ENCODE assay signal across 18 cellular contexts in genomic region chr9:71624728-71625127, GRCh38.
"Had no signal": no experiment of that assay in that cellular context is flagged by ENCODE, and none has a peak within 500 bp of the region (broad histone marks: within the 10 kb centered on the region; RNA-seq: fewer than 3 reads in every experiment).

No MANE protein-coding gene starts in this region.

- H3K27me3 Mint-ChIP-seq: stimulated activated naive CD8-positive, alpha-beta T cell treated with anti-CD3 and anti-CD28 coated beads, Interleukin-15, amount 100 ng/mL, for 72 hours had no signal

- H3K36me3 ChIP-seq: cardiac muscle cell, colonic mucosa, lower lobe of right lung, neural progenitor cell, pancreas had no signal

- H3K4me2 ChIP-seq: neural progenitor cell had no signal

- H3K9me3 Mint-ChIP-seq: activated CD4-positive, alpha-beta T cell treated with anti-CD3 and anti-CD28 coated beads, Interleukin-2, amount 10 ng/mL, durations not matched to agents 7 days and 5 days; activated naive CD8-positive, alpha-beta T cell treated with anti-CD3 and anti-CD28 coated beads, Interleukin-2, amount 10 ng/mL, durations not matched to agents 7 days and 5 days; immature natural killer cell; mesothelial cell of epicardium; stimulated activated naive CD8-positive, alpha-beta T cell treated with anti-CD3 and anti-CD28 coated beads, Interleukin-15, amount 100 ng/mL, for 72 hours; WTC11 had no signal

- H3K9me3 ChIP-seq: colonic mucosa, lower lobe of right lung, pancreas, testis had no signal

- DNase-seq: activated CD4-positive, alpha-beta T cell treated with anti-CD3 and anti-CD28 coated beads, Interleukin-2, amount 10 ng/mL, durations not matched to agents 7 days and 5 days; activated gamma-delta T cell; activated naive CD8-positive, alpha-beta T cell treated with anti-CD3 and anti-CD28 coated beads, Interleukin-2, amount 10 ng/mL, durations not matched to agents 7 days and 5 days; activated T-cell treated with anti-CD3 and anti-CD28 coated beads, Interleukin-2, amount 50 U/mL, for 48 hours; aorta; colonic mucosa; glutamatergic neuron; immature natural killer cell; lower lobe of right lung; pancreas; stimulated activated CD4-positive, alpha-beta T cell treated with anti-CD3 and anti-CD28 coated beads, Interleukin-4, amount 100 ng/mL, for 4 hours; stimulated activated naive CD8-positive, alpha-beta T cell treated with anti-CD3 and anti-CD28 coated beads, Interleukin-15, amount 100 ng/mL, for 72 hours; testis had no signal

- H3K9ac ChIP-seq: neural progenitor cell had no signal

- H3K27ac Mint-ChIP-seq: activated CD4-positive, alpha-beta T cell treated with anti-CD3 and anti-CD28 coated beads, Interleukin-2, amount 10 ng/mL, durations not matched to agents 7 days and 5 days; activated naive CD8-positive, alpha-beta T cell treated with anti-CD3 and anti-CD28 coated beads, Interleukin-2, amount 10 ng/mL, durations not matched to agents 7 days and 5 days; immature natural killer cell; mesothelial cell of epicardium; neural progenitor cell; stimulated activated naive CD8-positive, alpha-beta T cell treated with anti-CD3 and anti-CD28 coated beads, Interleukin-15, amount 100 ng/mL, for 72 hours; WTC11 had no signal

- H3K27me3 ChIP-seq: cardiac muscle cell, colonic mucosa, neural progenitor cell, pancreas, testis had no signal

- H3K27ac ChIP-seq: cardiac muscle cell, colonic mucosa, lower lobe of right lung, neural progenitor cell, pancreas, skin epidermis, testis had no signal

- H3K4me3 Mint-ChIP-seq: activated CD4-positive, alpha-beta T cell treated with anti-CD3 and anti-CD28 coated beads, Interleukin-2, amount 10 ng/mL, durations not matched to agents 7 days and 5 days; activated naive CD8-positive, alpha-beta T cell treated with anti-CD3 and anti-CD28 coated beads, Interleukin-2, amount 10 ng/mL, durations not matched to agents 7 days and 5 days; immature natural killer cell; mesothelial cell of epicardium; neural progenitor cell; stimulated activated naive CD8-positive, alpha-beta T cell treated with anti-CD3 and anti-CD28 coated beads, Interleukin-15, amount 100 ng/mL, for 72 hours; WTC11 had no signal

- ATAC-seq: lower lobe of right lung; pancreas; stimulated activated naive CD8-positive, alpha-beta T cell treated with anti-CD3 and anti-CD28 coated beads, Interleukin-15, amount 100 ng/mL, for 72 hours; WTC11 had no signal

- H3K4me1 ChIP-seq: colonic mucosa, pancreas, testis had no signal

- H3K36me3 Mint-ChIP-seq: activated naive CD8-positive, alpha-beta T cell treated with anti-CD3 and anti-CD28 coated beads, Interleukin-2, amount 10 ng/mL, durations not matched to agents 7 days and 5 days; immature natural killer cell; mesothelial cell of epicardium; neural progenitor cell; WTC11 had no signal

- H3K4me3 ChIP-seq: cardiac muscle cell, colonic mucosa, lower lobe of right lung, neural progenitor cell, pancreas, skin epidermis, testis had no signal

- H3K4me1 Mint-ChIP-seq: activated CD4-positive, alpha-beta T cell treated with anti-CD3 and anti-CD28 coated beads, Interleukin-2, amount 10 ng/mL, durations not matched to agents 7 days and 5 days; activated naive CD8-positive, alpha-beta T cell treated with anti-CD3 and anti-CD28 coated beads, Interleukin-2, amount 10 ng/mL, durations not matched to agents 7 days and 5 days; neural progenitor cell; stimulated activated naive CD8-positive, alpha-beta T cell treated with anti-CD3 and anti-CD28 coated beads, Interleukin-15, amount 100 ng/mL, for 72 hours had no signal

- H2AFZ ChIP-seq: neural progenitor cell had no signal
